ENCODE assay signal across 8 cellular contexts in the genomic region with DNA sequence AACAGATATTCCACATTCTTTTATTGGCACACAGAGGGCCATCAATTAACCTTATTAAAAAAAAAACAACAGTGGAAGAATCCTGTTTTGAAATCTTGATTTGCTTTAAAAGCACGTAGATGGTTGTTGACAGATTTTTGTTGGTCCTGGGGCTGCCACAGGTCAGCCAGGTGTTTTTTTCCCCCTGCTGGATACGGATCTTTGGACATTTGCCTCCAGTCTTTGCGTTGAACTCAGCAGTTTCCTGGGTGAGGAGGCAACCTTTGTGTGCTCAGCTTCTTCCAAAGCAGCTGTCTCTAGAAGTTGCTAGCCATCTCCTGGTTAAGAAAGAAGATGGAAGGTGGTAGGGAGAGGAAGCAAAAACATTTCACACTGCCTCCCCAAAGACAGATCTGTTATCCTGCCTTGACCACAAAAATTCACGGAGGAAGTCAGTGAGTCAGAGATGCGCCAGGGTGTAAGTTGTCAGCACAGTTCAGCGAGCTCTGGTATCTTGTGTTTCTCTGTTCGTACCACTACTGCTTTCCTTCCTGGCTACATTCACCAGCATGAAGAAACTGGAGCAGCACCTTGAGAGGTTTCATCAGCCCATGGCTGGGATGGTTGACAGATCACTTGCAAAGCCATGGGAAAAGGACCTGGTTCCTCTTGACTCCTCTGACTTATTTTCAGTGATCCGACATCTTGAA.
DNase-seq lines count a peak whose midpoint lies in the region; ATAC-seq and TF ChIP-seq lines count a peak whose summit lies in the region.

No MANE protein-coding gene starts in this region.

- peak overlapping the region; percentile 44 for H3K27ac ChIP-seq in CD8-positive, alpha-beta memory T cell (ENCODE audit: low read depth, low read length)

- H3K36me3 ChIP-seq in CD8-positive, alpha-beta memory T cell (ENCODE audit: insufficient read depth, low read length): no peaks in the 10 kb centered on the region

- ATAC-seq in GM21825 (IDR thresholded peaks at IDR 0.05; ENCODE audit: unreplicated experiment): peak; percentile 95

- H3K9me3 ChIP-seq in CD8-positive, alpha-beta memory T cell (ENCODE audit: low read length): no peaks in the 10 kb centered on the region

- H3K4me1 ChIP-seq in CD8-positive, alpha-beta memory T cell (ENCODE audit: insufficient read depth, low read length): peaks cover 83% of the 10 kb centered on the region

- H3K4me1 Mint-ChIP-seq in CD8-positive, alpha-beta memory T cell: peaks cover 95 to 98% (median 96%) of the 10 kb centered on the region in 3 donors
- peaks cover 25% of the 10 kb centered on the region for H3K4me1 Mint-ChIP-seq in type B pancreatic cell (ENCODE audit: unreplicated experiment)

- CTCF ChIA-PET in CD8-positive, alpha-beta memory T cell (lab: Charles Lee): interaction anchor here (1.4 to 1.6 kb wide), 2 partner anchors 24 to 25 kb away, joined by 3 to 9 read pairs; no protein-coding TSS in a partner anchor

- no peaks in the 10 kb centered on the region for H3K27me3 Mint-ChIP-seq in CD8-positive, alpha-beta memory T cell
- H3K27me3 Mint-ChIP-seq in type B pancreatic cell: no peaks in the 10 kb centered on the region

- peak; percentile 11 to 84 (median 53) for DNase-seq in CD8-positive, alpha-beta memory T cell
- DNase-seq in NCI-H226 (peak; percentile 99), kidney tubule cell (ENCODE audit: low spot score) (peak; percentile 92), NCI-H2171 treated with DMSO at 0.1 percent for 48 hours (lab: John Stamatoyannopoulos, UW) (no peak), type B pancreatic cell (ENCODE audit: extremely low spot score, unreplicated experiment) (no peak)
- DNase-seq in activated T-cell treated with anti-CD3 and anti-CD28 coated beads, Interleukin-2, amount 50 U/mL, for 48 hours: peak; percentile 46 to 59
- no peak for DNase-seq in effector CD8-positive, alpha-beta T cell (lab: John Stamatoyannopoulos, UW)

- no peak overlapping the region for H3K4me3 ChIP-seq in CD8-positive, alpha-beta memory T cell (ENCODE audit: low read length)

- H3K27me3 ChIP-seq in CD8-positive, alpha-beta memory T cell (ENCODE audit: insufficient read depth, low read length, poor library complexity, severe bottlenecking): no peaks in the 10 kb centered on the region

- H3K9me3 Mint-ChIP-seq in CD8-positive, alpha-beta memory T cell: no peaks in the 10 kb centered on the region
- H3K9me3 Mint-ChIP-seq in type B pancreatic cell: no peaks in the 10 kb centered on the region

- peak overlapping the region; percentile 43 to 86 (median 76) for H3K4me3 Mint-ChIP-seq in CD8-positive, alpha-beta memory T cell
- no peak overlapping the region for H3K4me3 Mint-ChIP-seq in type B pancreatic cell

- TF ChIP-seq CTCF in type B pancreatic cell (conservative IDR thresholded peaks at IDR 0.05): no peak

- POLR2A ChIA-PET in CD8-positive, alpha-beta memory T cell (lab: Charles Lee): interaction anchor here (0.8 to 1.3 kb wide), 3 partner anchors 13 to 343 kb away, joined by 3 to 6 read pairs (median 5); no protein-coding TSS in a partner anchor

- H3K27ac Mint-ChIP-seq in CD8-positive, alpha-beta memory T cell: peak overlapping the region; percentile 90 to 98 (median 96)
- no peak overlapping the region for H3K27ac Mint-ChIP-seq in type B pancreatic cell

- peaks cover 4 to 12% (median 4%) of the 10 kb centered on the region in 3 donors for H3K36me3 Mint-ChIP-seq in CD8-positive, alpha-beta memory T cell
- no peaks in the 10 kb centered on the region for H3K36me3 Mint-ChIP-seq in type B pancreatic cell

Comparison
In these comparisons a context has a peak if more than half of its experiments do, and no peak if none do; other contexts are left out.
1. DNase-seq: peak in CD8-positive, alpha-beta memory T cell (5 of 5), NCI-H226 (single experiment), activated T-cell treated with anti-CD3 and anti-CD28 coated beads, Interleukin-2, amount 50 U/mL, for 48 hours (2 of 2) and kidney tubule cell (single experiment); none in NCI-H2171 treated with DMSO at 0.1 percent for 48 hours (single experiment), type B pancreatic cell (single experiment) and effector CD8-positive, alpha-beta T cell (single experiment).